23 cellular contexts compared by ENCODE assay signal in the genomic region with DNA sequence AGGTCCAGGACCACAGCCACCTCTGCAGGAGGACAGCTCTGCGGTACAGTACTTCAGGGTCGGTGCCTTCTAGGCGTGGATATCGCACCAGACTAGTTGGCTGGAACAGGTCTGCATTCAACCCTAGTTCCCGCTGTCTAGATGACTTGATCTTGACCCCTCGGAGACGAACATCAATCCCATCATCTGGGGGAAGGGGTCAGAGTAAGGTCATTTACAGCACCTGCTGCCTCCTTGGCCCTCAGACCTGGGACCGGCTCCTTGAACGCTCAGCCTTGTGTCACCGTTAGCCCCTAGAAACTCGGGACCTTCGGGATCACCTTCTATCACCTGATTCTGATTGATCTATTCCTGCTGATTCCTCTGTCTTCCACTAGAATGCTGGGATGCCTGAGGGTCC. TPM values are rescaled to one million over a fixed set of nuclear protein-coding genes. Genes with fewer than 3 reads are reported as not detected.
DNase-seq lines count a peak whose midpoint lies in the region; ATAC-seq and TF ChIP-seq lines count a peak whose summit lies in the region.
"Had no signal": no experiment of that assay in that cellular context is flagged by ENCODE, and none has a peak within 500 bp of the region (broad histone marks: within the 10 kb centered on the region; RNA-seq: fewer than 3 reads in every experiment).

No MANE protein-coding gene starts in this region.

- ATAC-seq in heart left ventricle (no peak), HG02571 (IDR thresholded peaks at IDR 0.05; ENCODE audit: unreplicated experiment) (no peak)
- ATAC-seq: HCT116 had no signal

- no peak for DNase-seq in activated CD4-positive, alpha-beta T cell treated with anti-CD3 and anti-CD28 coated beads, Interleukin-2, amount 10 ng/mL, durations not matched to agents 7 days and 5 days
- DNase-seq in activated CD4-positive, alpha-beta T cell treated with anti-CD3 and anti-CD28 coated beads, Interleukin-2, amount 50 U/mL, for 48 hours = no peak
- DNase-seq in GM10266 (ENCODE audit: extremely low spot score) (peak; percentile 1), esophagus muscularis mucosa (ENCODE audit: extremely low spot score) (peak; percentile 31), type B pancreatic cell (ENCODE audit: extremely low spot score, unreplicated experiment) (no peak), HEK293T (ENCODE audit: extremely low spot score) (no peak), heart left ventricle (no peak)
- DNase-seq: AML-193; Calu3; DMS53; GOT3; KBM-7; NCI-H1105 treated with DMSO at 0.1 percent for 48 hours; NCI-H1694; NCI-H2081 treated with DMSO at 0.1 percent for 48 hours; NCI-H748 treated with DMSO at 0.1 percent for 48 hours; NK-92 treated with Interleukin-12 subunit alpha and Interleukin-12 subunit beta, amount 100 ng/mL, for 24 hours; Peyer's patch had no signal

- no peak overlapping the region for H3K4me3 Mint-ChIP-seq in activated CD4-positive, alpha-beta T cell treated with anti-CD3 and anti-CD28 coated beads, Interleukin-2, amount 10 ng/mL, durations not matched to agents 7 days and 5 days
- H3K4me3 Mint-ChIP-seq in type B pancreatic cell = peak overlapping the region; percentile 25

- no peak for TF ChIP-seq EP300 in esophagus muscularis mucosa (IDR thresholded peaks at IDR 0.05)

- no peak for TF ChIP-seq CTCF in GM10266 (IDR thresholded peaks at IDR 0.05; ENCODE audit: control insufficient read depth, insufficient read depth, low read depth, missing control alignments)
- TF ChIP-seq CTCF in esophagus muscularis mucosa (IDR thresholded peaks at IDR 0.05) = no peak
- no peak for TF ChIP-seq CTCF in type B pancreatic cell (conservative IDR thresholded peaks at IDR 0.05)
- no peak for TF ChIP-seq CTCF in heart left ventricle (IDR thresholded peaks at IDR 0.05)

- WGBS in esophagus muscularis mucosa = 92% methylated on average over 12 of the region's 12 CpGs
- WGBS in heart left ventricle, 4 donors = 95 to 97% (median 96%) methylated on average over 10 to 12 of the region's 12 CpGs

- H3K27me3 ChIP-seq in esophagus muscularis mucosa (no peaks in the 10 kb centered on the region), heart left ventricle (no peaks in the 10 kb centered on the region)
- H3K27me3 ChIP-seq: Peyer's patch, SJSA1 had no signal

- peaks cover 32% of the 10 kb centered on the region for H3K4me1 Mint-ChIP-seq in activated CD4-positive, alpha-beta T cell treated with anti-CD3 and anti-CD28 coated beads, Interleukin-2, amount 10 ng/mL, durations not matched to agents 7 days and 5 days
- peaks cover 20% of the 10 kb centered on the region for H3K4me1 Mint-ChIP-seq in type B pancreatic cell (ENCODE audit: unreplicated experiment)

- H3K27ac Mint-ChIP-seq in activated CD4-positive, alpha-beta T cell treated with anti-CD3 and anti-CD28 coated beads, Interleukin-2, amount 10 ng/mL, durations not matched to agents 7 days and 5 days = peak overlapping the region; percentile 47
- H3K27ac Mint-ChIP-seq in type B pancreatic cell = no peak overlapping the region

- H3K9me3 Mint-ChIP-seq in activated CD4-positive, alpha-beta T cell treated with anti-CD3 and anti-CD28 coated beads, Interleukin-2, amount 10 ng/mL, durations not matched to agents 7 days and 5 days = no peaks in the 10 kb centered on the region
- no peaks in the 10 kb centered on the region for H3K9me3 Mint-ChIP-seq in type B pancreatic cell
- H3K9me3 Mint-ChIP-seq: CD14-positive monocyte had no signal

- H3K36me3 Mint-ChIP-seq in activated CD4-positive, alpha-beta T cell treated with anti-CD3 and anti-CD28 coated beads, Interleukin-2, amount 10 ng/mL, durations not matched to agents 7 days and 5 days (ENCODE audit: low read depth) = peaks cover 30% of the 10 kb centered on the region
- peaks cover 12% of the 10 kb centered on the region for H3K36me3 Mint-ChIP-seq in type B pancreatic cell

- CTCF ChIA-PET in activated CD4-positive, alpha-beta T cell treated with anti-CD3 and anti-CD28 coated beads, Interleukin-2, amount 10 ng/mL, durations not matched to agents 7 days and 5 days (lab: Charles Lee) = interaction anchor here (0.6 to 6.5 kb wide), 4 partner anchors 10 to 305 kb away, joined by 3 to 86 read pairs (median 6); no protein-coding TSS in a partner anchor
- CTCF ChIA-PET in HEK293T (lab: Yijun Ruan, JAX) = no interaction called here

- H3K4me3 ChIP-seq in esophagus muscularis mucosa (no peak overlapping the region), heart left ventricle (no peak overlapping the region)
- H3K4me3 ChIP-seq: Peyer's patch, SJSA1 had no signal

- H3K27me3 Mint-ChIP-seq in activated CD4-positive, alpha-beta T cell treated with anti-CD3 and anti-CD28 coated beads, Interleukin-2, amount 10 ng/mL, durations not matched to agents 7 days and 5 days = no peaks in the 10 kb centered on the region
- H3K27me3 Mint-ChIP-seq in type B pancreatic cell = no peaks in the 10 kb centered on the region

- intact Hi-C loops in esophagus muscularis mucosa (cut with DNase I) = loop anchor here (5.0 kb wide), 1 partner anchor 171 kb away; no protein-coding TSS in a partner anchor
- intact Hi-C loops in heart left ventricle (cut with DNase I) = loop anchor here in 5 of 10 donors (5.0 to 10.0 kb wide), 4 partner anchors 171 to 221 kb away; a partner anchor contains a TSS

- POLR2A ChIA-PET in activated CD4-positive, alpha-beta T cell treated with anti-CD3 and anti-CD28 coated beads, Interleukin-2, amount 10 ng/mL, durations not matched to agents 7 days and 5 days (lab: Charles Lee) = no interaction called here
- POLR2A ChIA-PET in HEK293T (lab: Yijun Ruan, JAX) = interaction anchor here (1.0 kb wide), 2 partner anchors 233 to 287 kb away, joined by 3 read pairs; a partner anchor contains a TSS

- H3K27ac ChIP-seq in esophagus muscularis mucosa (replicated peaks in 1 of 4) = no peak overlapping the region
- no peak overlapping the region for H3K27ac ChIP-seq in heart left ventricle
- H3K27ac ChIP-seq: 22Rv1, Peyer's patch, SJSA1 had no signal

- H3K36me3 ChIP-seq in esophagus muscularis mucosa (peaks cover 50 to 68% (median 65%) of the 10 kb centered on the region in 4 donors), heart left ventricle (peaks cover 0 to 66% (median 65%) of the 10 kb centered on the region in 9 donors)

- H3K4me1 ChIP-seq in esophagus muscularis mucosa (peaks cover 32 to 42% (median 39%) of the 10 kb centered on the region in 4 donors), heart left ventricle (peaks cover 2 to 40% (median 29%) of the 10 kb centered on the region in 12 donors)

- H3K9me3 ChIP-seq in esophagus muscularis mucosa (no peaks in the 10 kb centered on the region), heart left ventricle (no peaks in the 10 kb centered on the region)
- H3K9me3 ChIP-seq: Peyer's patch, SJSA1 had no signal

- TF ChIP-seq POLR2A in esophagus muscularis mucosa (IDR thresholded peaks at IDR 0.05; ENCODE audit: low read depth) = no peak
- no peak for TF ChIP-seq POLR2A in heart left ventricle (IDR thresholded peaks at IDR 0.05)

TF ChIP-seq in HEK293T, 16 proteins besides CTCF, POLR2A, EP300 and RAD21:
- TF ChIP-seq, protein P1, sequence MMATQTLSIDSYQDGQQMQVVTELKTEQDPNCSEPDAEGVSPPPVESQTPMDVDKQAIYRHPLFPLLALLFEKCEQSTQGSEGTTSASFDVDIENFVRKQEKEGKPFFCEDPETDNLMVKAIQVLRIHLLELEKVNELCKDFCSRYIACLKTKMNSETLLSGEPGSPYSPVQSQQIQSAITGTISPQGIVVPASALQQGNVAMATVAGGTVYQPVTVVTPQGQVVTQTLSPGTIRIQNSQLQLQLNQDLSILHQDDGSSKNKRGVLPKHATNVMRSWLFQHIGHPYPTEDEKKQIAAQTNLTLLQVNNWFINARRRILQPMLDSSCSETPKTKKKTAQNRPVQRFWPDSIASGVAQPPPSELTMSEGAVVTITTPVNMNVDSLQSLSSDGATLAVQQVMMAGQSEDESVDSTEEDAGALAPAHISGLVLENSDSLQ (IDR thresholded peaks at IDR 0.05) = no peak
- TF ChIP-seq NFRKB (IDR thresholded peaks at IDR 0.05) = no peak
- no peak for TF ChIP-seq SUZ12 (IDR thresholded peaks at IDR 0.05)
- no peak for TF ChIP-seq HDGF (IDR thresholded peaks at IDR 0.05; ENCODE audit: borderline replicate concordance)
- TF ChIP-seq ZNF384 (IDR thresholded peaks at IDR 0.05) = no peak
- TF ChIP-seq ELF4 (IDR thresholded peaks at IDR 0.05) = no peak
- no peak for TF ChIP-seq L3MBTL2 (conservative IDR thresholded peaks at IDR 0.05)
- no peak for TF ChIP-seq SP1 (IDR thresholded peaks at IDR 0.05)
- TF ChIP-seq FOXA1 (IDR thresholded peaks at IDR 0.05) = no peak
- no peak for TF ChIP-seq FOXM1 (IDR thresholded peaks at IDR 0.05; ENCODE audit: borderline replicate concordance)
- TF ChIP-seq TARDBP (IDR thresholded peaks at IDR 0.05) = no peak
- TF ChIP-seq ARNT (IDR thresholded peaks at IDR 0.05) = no peak
- no peak for TF ChIP-seq LEF1 (IDR thresholded peaks at IDR 0.05; ENCODE audit: borderline replicate concordance)
- TF ChIP-seq FOXK2 (IDR thresholded peaks at IDR 0.05) = no peak
- TF ChIP-seq BHLHE40 (IDR thresholded peaks at IDR 0.05; ENCODE audit: borderline replicate concordance) = no peak
- no peak for TF ChIP-seq CTBP1 (IDR thresholded peaks at IDR 0.05; ENCODE audit: borderline replicate concordance)

RNA-seq across cellular contexts. Expression of a gene that starts 2.6 kb away (rescaled TPM):
- total RNA-seq in activated CD4-positive, alpha-beta T cell treated with anti-CD3 and anti-CD28 coated beads, Interleukin-2, amount 10 ng/mL, durations not matched to agents 7 days and 5 days = 10 to 100 TPM; 38.7 to 42.3 TPM
- total RNA-seq in esophagus muscularis mucosa = 10 to 100 TPM; 28.0 to 51.7 (median 35.8) TPM
- 33.9 and 45.7 TPM in 2 replicates for total RNA-seq in type B pancreatic cell (ENCODE audit: low replicate concordance)
- total RNA-seq in heart left ventricle = 10 to 100 TPM; 17.6 to 34.3 (median 22.8) TPM
- 10 to 100 TPM; 18.9 to 30.1 TPM for polyA plus RNA-seq in heart left ventricle

RNA-seq across cellular contexts. Expression of a gene that starts 3.5 kb away (rescaled TPM):
- total RNA-seq in activated CD4-positive, alpha-beta T cell treated with anti-CD3 and anti-CD28 coated beads, Interleukin-2, amount 10 ng/mL, durations not matched to agents 7 days and 5 days = 10 to 100 TPM; 66.4 to 70.7 TPM
- total RNA-seq in esophagus muscularis mucosa = 10 to 100 TPM; 84.3 to 90.2 (median 89.3) TPM
- total RNA-seq in type B pancreatic cell (ENCODE audit: low replicate concordance) = 49.4 and 84.7 TPM in 2 replicates
- total RNA-seq in heart left ventricle = 10 to 100 TPM; 58.2 to 95.8 (median 78.4) TPM
- polyA plus RNA-seq in heart left ventricle = 10 to 100 TPM; 80.6 to 89.3 TPM

RNA-seq across cellular contexts. Expression of a gene that starts 22.1 kb away (rescaled TPM):
- total RNA-seq in activated CD4-positive, alpha-beta T cell treated with anti-CD3 and anti-CD28 coated beads, Interleukin-2, amount 10 ng/mL, durations not matched to agents 7 days and 5 days = 10 to 100 TPM; 23.5 to 25.4 TPM
- 10 to 100 TPM; 23.4 to 27.4 (median 26.0) TPM for total RNA-seq in esophagus muscularis mucosa
- 16.1 and 21.9 TPM in 2 replicates for total RNA-seq in type B pancreatic cell (ENCODE audit: low replicate concordance)
- total RNA-seq in heart left ventricle = 10 to 100 TPM; 27.5 to 48.8 (median 37.7) TPM
- polyA plus RNA-seq in heart left ventricle = 10 to 100 TPM; 33.3 to 50.6 TPM

Comparison
In these comparisons a context has a peak if more than half of its experiments do, and no peak if none do; other contexts are left out.
1. DNase-seq: peak in GM10266 (single experiment) and esophagus muscularis mucosa (single experiment); none in activated CD4-positive, alpha-beta T cell treated with anti-CD3 and anti-CD28 coated beads, Interleukin-2, amount 10 ng/mL, durations not matched to agents 7 days and 5 days (single experiment), activated CD4-positive, alpha-beta T cell treated with anti-CD3 and anti-CD28 coated beads, Interleukin-2, amount 50 U/mL, for 48 hours (0 of 2), type B pancreatic cell (single experiment), HEK293T (single experiment) and heart left ventricle (0 of 5).